In the genomic region with DNA sequence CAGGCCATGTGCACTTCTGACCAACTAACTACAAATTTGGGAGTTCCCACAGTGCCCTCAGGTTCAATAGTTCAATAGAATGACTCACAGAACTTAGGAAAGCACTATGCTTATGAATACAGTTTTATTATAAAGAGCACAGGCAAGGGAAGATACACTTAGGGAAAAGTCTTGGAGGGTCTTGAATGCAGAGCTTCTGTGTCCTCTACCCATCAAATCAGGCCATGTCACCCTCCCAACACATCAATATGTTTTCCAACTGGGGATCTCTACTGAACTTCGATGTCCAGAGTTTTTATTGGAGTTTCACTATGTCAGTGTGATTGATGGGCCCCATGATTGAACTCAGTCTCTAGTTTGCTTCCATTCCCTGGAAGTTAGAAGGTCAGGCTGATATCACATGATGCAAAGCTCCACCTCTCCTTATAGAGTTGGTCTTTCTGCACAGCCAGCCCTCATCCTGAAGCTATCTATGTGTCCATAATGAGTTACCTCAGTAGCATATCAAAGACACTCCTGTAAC, we compare ENCODE assay signal across 15 cellular contexts. TPM values are rescaled to one million over a fixed set of nuclear protein-coding genes. Genes with fewer than 3 reads are reported as not detected.
DNase-seq lines count a peak whose midpoint lies in the region; TF ChIP-seq lines count a peak whose summit lies in the region.
"Had no signal": no experiment of that assay in that cellular context is flagged by ENCODE, and none has a peak within 500 bp of the region (broad histone marks: within the 10 kb centered on the region; RNA-seq: fewer than 3 reads in every experiment).

No MANE protein-coding gene starts in this region.

- no peak overlapping the region for H3K23ac ChIP-seq in mesendoderm (ENCODE audit: low read length)

- H3K27ac Mint-ChIP-seq in MCF 10A (ENCODE audit: low read depth, unreplicated experiment) = no peak overlapping the region
- H3K27ac Mint-ChIP-seq: CD8-positive, alpha-beta memory T cell had no signal

- H2AK5ac ChIP-seq in mesendoderm (ENCODE audit: low read length) = no peak overlapping the region

- no peaks in the 10 kb centered on the region for H3K9me3 Mint-ChIP-seq in MCF 10A (ENCODE audit: unreplicated experiment)

- H4K5ac ChIP-seq in mesendoderm (ENCODE audit: low read length) = no peak overlapping the region

- no peak overlapping the region for H4K8ac ChIP-seq in mesendoderm (ENCODE audit: low read depth, low read length)

- H3K36me3 Mint-ChIP-seq in MCF 10A (ENCODE audit: insufficient read depth, unreplicated experiment) = peaks cover 6% of the 10 kb centered on the region

- no peak overlapping the region for H3K4me2 ChIP-seq in mesendoderm (ENCODE audit: low read length)
- H3K4me2 ChIP-seq: BLaER1 had no signal

- H3K27me3 ChIP-seq in breast epithelium (no peaks in the 10 kb centered on the region), mesendoderm (ENCODE audit: insufficient read depth, low read length, poor library complexity) (no peaks in the 10 kb centered on the region)
- H3K27me3 ChIP-seq: BLaER1 had no signal

- H3K4ac ChIP-seq in mesendoderm (ENCODE audit: low read depth, low read length) = no peak overlapping the region

- no peaks in the 10 kb centered on the region for H3K36me3 ChIP-seq in breast epithelium
- H3K36me3 ChIP-seq in mesendoderm (ENCODE audit: control insufficient read depth, insufficient read depth, low read length) = peaks cover 2% of the 10 kb centered on the region

- H3K4me3 ChIP-seq in breast epithelium (no peak overlapping the region), mesendoderm (ENCODE audit: low read length) (no peak overlapping the region)
- H3K4me3 ChIP-seq: BLaER1, HAP-1 had no signal

- WGBS in mesendoderm (ENCODE audit: extremely low coverage, insufficient coverage, low lambda C conversion rate) = no CpG with 5 or more reads among the region's 1 CpG

- no peak overlapping the region for H3K4me3 Mint-ChIP-seq in MCF 10A (ENCODE audit: unreplicated experiment)
- H3K4me3 Mint-ChIP-seq: CD8-positive, alpha-beta memory T cell had no signal

- H3K79me1 ChIP-seq in mesendoderm (ENCODE audit: low read length) = no peaks in the 10 kb centered on the region

- TF ChIP-seq POLR2A in breast epithelium (IDR thresholded peaks at IDR 0.05) = no peak
- TF ChIP-seq POLR2A in erythroblast (IDR thresholded peaks at IDR 0.05; ENCODE audit: low read length) = no peak

- BruUV-seq in MCF 10A (replicated peaks; lab: Mats Ljungman, UMichigan) = no TSS peak

- H3K27ac ChIP-seq in breast epithelium (no peak overlapping the region), mesendoderm (ENCODE audit: low read depth, low read length) (no peak overlapping the region)
- H3K27ac ChIP-seq: 22Rv1, BLaER1 had no signal

- DNase-seq in MCF 10A (ENCODE audit: unreplicated experiment) = peak; percentile 1
- no peak for DNase-seq in breast epithelium (ENCODE audit: low spot score in 2 of 2)
- DNase-seq in erythroblast (lab: John Stamatoyannopoulos, UW) = peak; percentile 6 to 11
- DNase-seq in mesendoderm = peak; percentile 10
- no peak for DNase-seq in AG08395 (ENCODE audit: low spot score)
- no peak for DNase-seq in activated CD4-positive, alpha-beta T cell treated with anti-CD3 and anti-CD28 coated beads, Interleukin-2, amount 50 U/mL, for 48 hours
- no peak for DNase-seq in LoVo (ENCODE audit: low spot score)
- DNase-seq: AML-193; Caco-2; CD8-positive, alpha-beta memory T cell; DND-41; GDM1 had no signal

- no peaks in the 10 kb centered on the region for H3K79me2 ChIP-seq in mesendoderm (ENCODE audit: control insufficient read depth, insufficient read depth, low read length)

- no peaks in the 10 kb centered on the region for H3K4me1 Mint-ChIP-seq in MCF 10A (ENCODE audit: insufficient read depth, unreplicated experiment)
- H3K4me1 Mint-ChIP-seq: CD8-positive, alpha-beta memory T cell had no signal

- H3K9ac ChIP-seq in mesendoderm (ENCODE audit: low read length) = no peak overlapping the region
- H3K9ac ChIP-seq: BLaER1 had no signal

- TF ChIP-seq CTCF in MCF 10A (IDR thresholded peaks at IDR 0.05; ENCODE audit: unreplicated experiment) (no peak), breast epithelium (IDR thresholded peaks at IDR 0.05) (no peak)

- peaks cover 0 to 11% of the 10 kb centered on the region in 2 donors for H3K9me3 ChIP-seq in breast epithelium
- H3K9me3 ChIP-seq: Caco-2, HAP-1 had no signal

- H2BK5ac ChIP-seq in mesendoderm (ENCODE audit: low read length) = no peak overlapping the region

- no peak overlapping the region for H2BK15ac ChIP-seq in mesendoderm (replicated peaks; ENCODE audit: low read depth)

- POLR2A ChIA-PET in MCF 10A (lab: Yijun Ruan, JAX) = interaction anchor here (0.9 kb wide), 1 partner anchor 10 kb away, joined by 3 read pairs; no protein-coding TSS in a partner anchor

- no peak overlapping the region for H3K56ac ChIP-seq in mesendoderm (ENCODE audit: low read length)

- H3K18ac ChIP-seq in mesendoderm (ENCODE audit: low read length) = no peak overlapping the region

- H2BK120ac ChIP-seq in mesendoderm (ENCODE audit: low read depth, low read length) = no peak overlapping the region

- H3K27me3 Mint-ChIP-seq in MCF 10A (ENCODE audit: insufficient read depth, unreplicated experiment) = no peaks in the 10 kb centered on the region
- H3K27me3 Mint-ChIP-seq: CD8-positive, alpha-beta memory T cell had no signal

- CTCF ChIA-PET in MCF 10A (lab: Yijun Ruan, JAX) = interaction anchor here (0.5 kb wide), 2 partner anchors 174 to 293 kb away, joined by 3 read pairs; no protein-coding TSS in a partner anchor

- intact Hi-C loops in MCF 10A (cut with micrococcal nuclease) = no loop called here
- intact Hi-C loops in breast epithelium (cut with DNase I; ENCODE audit: low total_unique reads) = no loop called here

- H3K4me1 ChIP-seq in breast epithelium = no peaks in the 10 kb centered on the region
- no peaks in the 10 kb centered on the region for H3K4me1 ChIP-seq in mesendoderm (ENCODE audit: control insufficient read depth, low read depth, low read length)
- H3K4me1 ChIP-seq: BLaER1, Caco-2, HAP-1 had no signal

RNA-seq across cellular contexts. Expression of a gene that starts 46.2 kb away (rescaled TPM):
- total RNA-seq in MCF 10A (2022) (5.3 and 5.9 TPM in 2 replicates), breast epithelium (10 to 100 TPM in 2 of 3 donors, 1 to 10 TPM in 1; 6.6 to 21.1 (median 17.0) TPM)
- polyA plus RNA-seq in mesendoderm (2013, experiment 1 of 2) = 15.2 TPM
- 15.0 TPM for polyA plus RNA-seq in mesendoderm (2013, experiment 2 of 2)

Comparison
In these comparisons a context has a peak if more than half of its experiments do, and no peak if none do; other contexts are left out.
1. DNase-seq: peak in MCF 10A (single experiment), erythroblast (2 of 2) and mesendoderm (single experiment); none in breast epithelium (0 of 2), AG08395 (single experiment), activated CD4-positive, alpha-beta T cell treated with anti-CD3 and anti-CD28 coated beads, Interleukin-2, amount 50 U/mL, for 48 hours (0 of 2) and LoVo (single experiment).